20 cellular contexts compared by ENCODE assay signal in the genomic region with DNA sequence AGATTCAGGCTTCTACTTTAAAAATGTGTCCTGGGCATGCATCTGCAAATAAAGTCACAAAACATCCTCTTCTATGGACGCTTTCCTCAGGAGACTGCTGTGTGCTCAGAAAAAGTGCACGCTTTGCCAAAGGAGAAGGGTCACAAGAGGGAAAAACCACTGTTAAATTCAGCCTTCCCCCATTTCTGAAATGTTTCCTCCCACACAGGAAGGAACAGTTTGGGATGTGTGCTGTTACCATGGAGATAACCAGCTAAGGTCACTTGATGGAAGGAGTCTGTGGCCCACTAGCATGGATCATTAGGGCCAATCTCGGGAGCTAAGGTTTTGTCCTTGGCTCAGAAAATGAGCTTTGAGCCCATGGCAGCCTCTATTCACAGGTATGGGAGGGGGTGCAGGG. TPM values are rescaled to one million over a fixed set of nuclear protein-coding genes. Genes with fewer than 3 reads are reported as not detected.
DNase-seq lines count a peak whose midpoint lies in the region; ATAC-seq, FAIRE-seq and TF ChIP-seq lines count a peak whose summit lies in the region.
"Had no signal": no experiment of that assay in that cellular context is flagged by ENCODE, and none has a peak within 500 bp of the region (broad histone marks: within the 10 kb centered on the region; RNA-seq: fewer than 3 reads in every experiment).

No MANE protein-coding gene starts in this region.

- no peak overlapping the region for H3K4me3 ChIP-seq in K562
- H3K4me3 ChIP-seq in smooth muscle cell: no peak overlapping the region
- H3K4me3 ChIP-seq: GM23248 had no signal

- intact Hi-C loops in K562 (cut with micrococcal nuclease): no loop called here

- CTCF ChIA-PET in K562 (lab: Yijun Ruan, JAX; ENCODE audit: low intra/inter-chr PET ratio): no interaction called here

- DNase-seq in M059J (ENCODE audit: low read depth) (peak; percentile 59), K562 (ENCODE audit: extremely low read depth in 1 of 4, low spot score in 3 of 4) (peak in 2 of 4 experiments; percentile 11 to 25), left kidney (ENCODE audit: low read depth, low spot score) (peak; percentile 73), smooth muscle cell (lab: John Stamatoyannopoulos, UW; ENCODE audit: unreplicated experiment) (no peak), NCI-H1105 treated with DMSO at 0.1 percent for 48 hours (lab: John Stamatoyannopoulos, UW) (no peak)
- DNase-seq in activated CD8-positive, alpha-beta memory T cell treated with anti-CD3 and anti-CD28 coated beads for 24 hours: no peak
- DNase-seq in activated CD4-positive, CD25-positive, alpha-beta regulatory T cell (lab: John Stamatoyannopoulos, UW): no peak
- DNase-seq: activated CD4-positive, alpha-beta T cell treated with anti-CD3 and anti-CD28 coated beads, Interleukin-2, amount 50 U/mL, for 48 hours; BE2C; effector CD8-positive, alpha-beta T cell; GM23248; Karpas-422; NCI-H2171 treated with DMSO at 0.1 percent for 48 hours; PC-3; stimulated activated CD8-positive, alpha-beta memory T cell treated with anti-CD3 and anti-CD28 coated beads, Interleukin-4, amount 100 ng/mL, for 48 hours; T1000 had no signal

- H2AFZ ChIP-seq in K562 (ENCODE audit: low read depth, low read length) (peak overlapping the region; percentile 98), smooth muscle cell (ENCODE audit: low read depth) (no peak overlapping the region)
- H2AFZ ChIP-seq: GM23248 had no signal

- H3K9ac ChIP-seq in K562 (ENCODE audit: insufficient read depth in 1 of 2, low read depth in 2 of 2, low read length in 2 of 2): no peak overlapping the region
- no peak overlapping the region for H3K9ac ChIP-seq in smooth muscle cell (ENCODE audit: low read depth)
- H3K9ac ChIP-seq: GM23248 had no signal

- in situ Hi-C loops in K562 (cut with MboI): no loop called here

- no peaks in the 10 kb centered on the region for H3K9me1 ChIP-seq in K562 (ENCODE audit: control insufficient read depth, insufficient read depth, low read length)

- no peaks in the 10 kb centered on the region for H3K9me3 ChIP-seq in K562 (replicated peaks; ENCODE audit: control insufficient read depth, insufficient read depth, low read depth, low read length)
- no peaks in the 10 kb centered on the region for H3K9me3 ChIP-seq in smooth muscle cell (replicated peaks; ENCODE audit: low read depth)
- H3K9me3 ChIP-seq: BE2C, neutrophil had no signal

- H3K27ac ChIP-seq in K562 (ENCODE audit: extremely low read depth, low read depth, low read length) (peak overlapping the region; percentile 35; the same call in 1 of the 3 replicates), smooth muscle cell (ENCODE audit: low read depth) (peak overlapping the region; percentile 91)
- H3K27ac ChIP-seq: GM23248, neutrophil had no signal

- no peak overlapping the region for H3K4me2 ChIP-seq in K562 (ENCODE audit: insufficient read depth, low read length)
- no peak overlapping the region for H3K4me2 ChIP-seq in smooth muscle cell

- H3K27me3 ChIP-seq in K562 (ENCODE audit: control insufficient read depth in 2 of 2, insufficient read depth in 2 of 2, low read length in 2 of 2) (no peaks in the 10 kb centered on the region), smooth muscle cell (ENCODE audit: low read depth) (no peaks in the 10 kb centered on the region)
- H3K27me3 ChIP-seq: BE2C had no signal

- no peak for TF ChIP-seq POLR2A in K562 (conservative IDR thresholded peaks at IDR 0.05)

- H3K4me1 ChIP-seq in K562 (replicated peaks in 1 of 2; ENCODE audit: control insufficient read depth in 2 of 2, insufficient read depth in 2 of 2, low read length in 2 of 2) (peaks cover 10 to 44% of the 10 kb centered on the region in 2 experiments; a peak in 4 of 5 replicates), smooth muscle cell (ENCODE audit: low read depth) (peaks cover 11% of the 10 kb centered on the region)

- 56% methylated on average over 2 of the region's 3 CpGs for WGBS in K562 (ENCODE audit: insufficient coverage, low coverage, missing lambda C conversion rate)
- WGBS in smooth muscle cell (ENCODE audit: low lambda C conversion rate): 89% methylated on average over 3 of the region's 3 CpGs

- no peaks in the 10 kb centered on the region for H3K79me2 ChIP-seq in K562 (ENCODE audit: control insufficient read depth, insufficient read depth, low read length)
- peaks cover 17% of the 10 kb centered on the region for H3K79me2 ChIP-seq in smooth muscle cell (ENCODE audit: low read depth)

- no TSS peak for BruUV-seq in K562 (replicated peaks; lab: Mats Ljungman, UMichigan)

- POLR2A ChIA-PET in K562 (lab: Yijun Ruan, JAX): interaction anchor here (0.6 kb wide), 1 partner anchor 428 kb away, joined by 3 read pairs; no protein-coding TSS in a partner anchor

- no peak for FAIRE-seq in K562 (lab: Jason Lieb, UNC)
- FAIRE-seq: GM19239 had no signal

- H3K36me3 ChIP-seq in K562 (ENCODE audit: control insufficient read depth, insufficient read depth, low read length): no peaks in the 10 kb centered on the region
- H3K36me3 ChIP-seq in smooth muscle cell (ENCODE audit: low read depth): no peaks in the 10 kb centered on the region
- H3K36me3 ChIP-seq: BE2C, neutrophil had no signal

- ATAC-seq in K562 (no peak), GM18519 (IDR thresholded peaks at IDR 0.05; ENCODE audit: low FRiP score, unreplicated experiment) (no peak)
- ATAC-seq: PC-3 had no signal

- no peak for TF ChIP-seq RAD21 in K562 (CRISPR knock-in tag; conservative IDR thresholded peaks at IDR 0.05 in 1 of 2, IDR thresholded peaks at IDR 0.05 in 1 of 2)

- no peak for TF ChIP-seq CTCF in K562 (IDR thresholded peaks at IDR 0.05 in 2 of 3, conservative IDR thresholded peaks at IDR 0.05 in 1 of 3; ENCODE audit: insufficient read depth in 2 of 3, low read depth in 1 of 3, low read length in 3 of 3)
- TF ChIP-seq CTCF in smooth muscle cell (IDR thresholded peaks at IDR 0.05; ENCODE audit: borderline replicate concordance, insufficient read depth, poor library complexity, severe bottlenecking): no peak

- H4K20me1 ChIP-seq in K562 (replicated peaks; ENCODE audit: control insufficient read depth, insufficient read depth, low read length) (no peaks in the 10 kb centered on the region), smooth muscle cell (ENCODE audit: low read depth) (no peaks in the 10 kb centered on the region)

- TF ChIP-seq EP300 in K562 (IDR thresholded peaks at IDR 0.05; ENCODE audit: low read length): no peak

- H3F3A ChIP-seq in smooth muscle cell (ENCODE audit: low read depth): peaks cover 33% of the 10 kb centered on the region

TF ChIP-seq in K562, 482 proteins besides CTCF, POLR2A, EP300 and RAD21 (continues in another document):
- TF ChIP-seq RFX1 (IDR thresholded peaks at IDR 0.05) (peak; percentile 80), EP400 (IDR thresholded peaks at IDR 0.05) (no peak), CHD2 (IDR thresholded peaks at IDR 0.05; ENCODE audit: low read depth, low read length) (no peak), SUPT5H (IDR thresholded peaks at IDR 0.05) (no peak)
- TF ChIP-seq, protein P1, sequence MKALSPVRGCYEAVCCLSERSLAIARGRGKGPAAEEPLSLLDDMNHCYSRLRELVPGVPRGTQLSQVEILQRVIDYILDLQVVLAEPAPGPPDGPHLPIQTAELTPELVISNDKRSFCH (CRISPR knock-in tag; IDR thresholded peaks at IDR 0.05): no peak
- TF ChIP-seq, protein P1 (tag; IDR thresholded peaks at IDR 0.05): no peak

RNA-seq across cellular contexts. Expression of gene KCNE4, which starts 5.6 kb away (rescaled TPM):
- total RNA-seq in M059J (2014; rRNA removed; shearing (Covaris generic)): 11.4 and 14.5 TPM in 2 replicates
- total RNA-seq in K562 (2011; cell fraction: chromatin; rRNA removed; ENCODE audit: low replicate concordance): 0.09 TPM in 1 of 2 replicates, not detected in the other
- total RNA-seq in K562 (2011; cell fraction: nucleolus; rRNA removed): not detected in 2 replicates
- total RNA-seq in K562 (2011; cell fraction: nucleoplasm; rRNA removed): not detected in 2 replicates
- total RNA-seq in K562 (2014; rRNA removed) (not detected in 2 replicates), K562 (2014; rRNA removed; fragmentation: Illumina TruSeq; extraction: Trizol) (not detected in 2 replicates), K562 (2015; rRNA removed; fragmentation: Illumina TruSeq; extraction: Trizol) (not detected in 2 replicates), K562 (2021) (not detected in 2 replicates), smooth muscle cell (36.7 and 52.8 TPM in 2 replicates)
- polyA plus RNA-seq in K562 (2011; rRNA removed) (not detected in 2 replicates), K562 (2014; fragmentation: Illumina TruSeq; extraction: Trizol) (not detected in 2 replicates), K562 (2014; fragmentation: Nextera tagmentation; extraction: Ambion mirVana) (not detected), K562 (2014; rRNA removed) (not detected in 2 replicates), smooth muscle cell (39.6 and 67.5 TPM in 2 replicates)
- 0.01 TPM in 1 of 2 replicates, not detected in the other for polyA plus RNA-seq in K562 (2011; cell fraction: cytosol; rRNA removed)
- polyA plus RNA-seq in K562 (2011; cell fraction: nucleus; rRNA removed): not detected in 2 replicates
- 0.04 TPM in 1 of 2 replicates, not detected in the other for polyA plus RNA-seq in K562 (2012)
- polyA minus RNA-seq in K562 (2011; rRNA and poly(A)+ RNA removed): 0.09 TPM in 1 of 2 replicates, not detected in the other
- not detected in 2 replicates for polyA minus RNA-seq in K562 (2011; cell fraction: cytosol; rRNA and poly(A)+ RNA removed)
- not detected in 2 replicates for polyA minus RNA-seq in K562 (2011; cell fraction: nucleus; rRNA and poly(A)+ RNA removed)
- total RNA-seq: activated T-helper 2 cell treated with anti-CD3 and anti-CD28 coated beads, Interferon-gamma antibody, Interleukin-2, Interleukin-4, amounts not matched to agents 10 μg/mL and 5 μg/mL and 100 μg/mL, durations not matched to agents 14 hours and 24 hours and 36 hours; PC-3 had no signal

Comparison
In these comparisons a context has a peak if more than half of its experiments do, and no peak if none do; other contexts are left out.
1. DNase-seq: peak in M059J (single experiment) and left kidney (single experiment); none in smooth muscle cell (single experiment), activated CD8-positive, alpha-beta memory T cell treated with anti-CD3 and anti-CD28 coated beads for 24 hours (single experiment), activated CD4-positive, CD25-positive, alpha-beta regulatory T cell (0 of 4) and NCI-H1105 treated with DMSO at 0.1 percent for 48 hours (single experiment).
2. RNA of gene KCNE4, which starts 5.6 kb away (total RNA-seq): 36.7 to 52.8 TPM in smooth muscle cell and 11.4 to 14.5 TPM in M059J; 0.09 TPM in K562; every median in the first group is over 10 times any median in the second.